In genomic region chr1:42766723-42767509, GRCh38 we compare ENCODE assay signal across 8 cellular contexts. TPM values are rescaled to one million over a fixed set of nuclear protein-coding genes. Genes with fewer than 3 reads are reported as not detected.
A peak's percentile ranks its signal among the peaks of the same experiment; 100 is the strongest.
DNase-seq lines count a peak whose midpoint lies in the region; ATAC-seq lines count a peak whose summit lies in the region.

TSS of gene C1orf50 (plus strand) at chr1:42767249. CDS start at chr1:42767312, 63 bp downstream.
A gene with protein sequence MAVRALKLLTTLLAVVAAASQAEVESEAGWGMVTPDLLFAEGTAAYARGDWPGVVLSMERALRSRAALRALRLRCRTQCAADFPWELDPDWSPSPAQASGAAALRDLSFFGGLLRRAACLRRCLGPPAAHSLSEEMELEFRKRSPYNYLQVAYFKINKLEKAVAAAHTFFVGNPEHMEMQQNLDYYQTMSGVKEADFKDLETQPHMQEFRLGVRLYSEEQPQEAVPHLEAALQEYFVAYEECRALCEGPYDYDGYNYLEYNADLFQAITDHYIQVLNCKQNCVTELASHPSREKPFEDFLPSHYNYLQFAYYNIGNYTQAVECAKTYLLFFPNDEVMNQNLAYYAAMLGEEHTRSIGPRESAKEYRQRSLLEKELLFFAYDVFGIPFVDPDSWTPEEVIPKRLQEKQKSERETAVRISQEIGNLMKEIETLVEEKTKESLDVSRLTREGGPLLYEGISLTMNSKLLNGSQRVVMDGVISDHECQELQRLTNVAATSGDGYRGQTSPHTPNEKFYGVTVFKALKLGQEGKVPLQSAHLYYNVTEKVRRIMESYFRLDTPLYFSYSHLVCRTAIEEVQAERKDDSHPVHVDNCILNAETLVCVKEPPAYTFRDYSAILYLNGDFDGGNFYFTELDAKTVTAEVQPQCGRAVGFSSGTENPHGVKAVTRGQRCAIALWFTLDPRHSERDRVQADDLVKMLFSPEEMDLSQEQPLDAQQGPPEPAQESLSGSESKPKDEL (minus strand): TSS chr1:42767028. CDS start chr1:42766971, 57 bp downstream.

- no peak within 1 kb of the TSS for H3K4me3 Mint-ChIP-seq in effector memory CD8-positive, alpha-beta T cell

- peak; percentile 86 for ATAC-seq in GM21360 (IDR thresholded peaks at IDR 0.05; ENCODE audit: unreplicated experiment)
- ATAC-seq in effector memory CD8-positive, alpha-beta T cell (replicated peaks) = peak; percentile 89

- peaks cover 17% of the 10 kb centered on the region for H3K36me3 Mint-ChIP-seq in effector memory CD8-positive, alpha-beta T cell (ENCODE audit: insufficient read depth)

- H3K4me1 Mint-ChIP-seq in effector memory CD8-positive, alpha-beta T cell (ENCODE audit: low read depth in 2 of 2) = peaks cover 13 to 26% of the 10 kb centered on the region in 2 donors

- DNase-seq in COR-L47 (lab: John Stamatoyannopoulos, UW) = peak; percentile 100
- peak; percentile 99 for DNase-seq in HT-29 (ENCODE audit: low spot score)
- peak; percentile 99 for DNase-seq in NK-92 treated with Interleukin-12 subunit alpha and Interleukin-12 subunit beta, amount 100 ng/mL, for 24 hours (lab: John Stamatoyannopoulos, UW)
- peak; percentile 99 for DNase-seq in activated CD8-positive, alpha-beta memory T cell treated with anti-CD3 and anti-CD28 coated beads for 4 hours (ENCODE audit: low read depth in 2 of 2)
- DNase-seq in effector memory CD8-positive, alpha-beta T cell = peak; percentile 99 to 100 (median 100)
- peak; percentile 100 for DNase-seq in medulla oblongata (ENCODE audit: extremely low spot score)
- peak; percentile 99 for DNase-seq in stimulated activated CD4-positive, alpha-beta T cell treated with anti-CD3 and anti-CD28 coated beads, TNF-alpha, amount 100 ng/mL, for 48 hours (ENCODE audit: low read depth in 3 of 3)

- peak within 1 kb of the TSS in 1 of 2 donors; percentile 94 for H3K27ac Mint-ChIP-seq in effector memory CD8-positive, alpha-beta T cell

- no peaks in the 10 kb centered on the region for H3K9me3 Mint-ChIP-seq in effector memory CD8-positive, alpha-beta T cell

- no peaks in the 10 kb centered on the region for H3K27me3 Mint-ChIP-seq in effector memory CD8-positive, alpha-beta T cell

RNA-seq across cellular contexts. Expression of gene C1orf50, which starts in this region (rescaled TPM):
- 2.0 and 3.1 TPM in 2 replicates for total RNA-seq in HT-29 (2014; rRNA removed; shearing (Covaris generic))

RNA-seq across cellular contexts. Expression of the second gene that starts in this region (rescaled TPM):
- total RNA-seq in HT-29 (2014; rRNA removed; shearing (Covaris generic)) = 19.1 TPM in 2 replicates

Comparison
In these comparisons a context has a peak if more than half of its experiments do, and no peak if none do; other contexts are left out.
1. Peak in every context shown above with its lines: DNase-seq and ATAC-seq.